Comparison of ENCODE assay signal across 22 cellular contexts in genomic region chr1:147051136-147051535, GRCh38.
"Had no signal": no experiment of that assay in that cellular context is flagged by ENCODE, and none has a peak within 500 bp of the region (broad histone marks: within the 10 kb centered on the region; RNA-seq: fewer than 3 reads in every experiment).

No MANE protein-coding gene starts in this region.

- H3K9me3 Mint-ChIP-seq: dendritic cell treated with granulocyte-macrophage colony-stimulating factor and Interleukin-4, amounts not matched to agents 40 ng/mL and 50 ng/mL, for 4 days; effector memory CD8-positive, alpha-beta T cell; endodermal cell had no signal

- H3K4me3 Mint-ChIP-seq: dendritic cell treated with granulocyte-macrophage colony-stimulating factor and Interleukin-4, amounts not matched to agents 40 ng/mL and 50 ng/mL, for 4 days; effector memory CD8-positive, alpha-beta T cell; endodermal cell had no signal

- H3K27me3 Mint-ChIP-seq: dendritic cell treated with granulocyte-macrophage colony-stimulating factor and Interleukin-4, amounts not matched to agents 40 ng/mL and 50 ng/mL, for 4 days had no signal

- H3K4me1 Mint-ChIP-seq: endodermal cell had no signal

- ATAC-seq: effector memory CD8-positive, alpha-beta T cell; esophagus mucosa; foreskin keratinocyte; gastrocnemius medialis; gastroesophageal sphincter; heart left ventricle; heart right ventricle had no signal

- H3K27ac Mint-ChIP-seq: dendritic cell treated with granulocyte-macrophage colony-stimulating factor and Interleukin-4, amounts not matched to agents 40 ng/mL and 50 ng/mL, for 4 days; effector memory CD8-positive, alpha-beta T cell; endodermal cell had no signal

- DNase-seq: colonic mucosa; cortex of kidney; dermis blood vessel endothelial cell; dorsolateral prefrontal cortex; effector CD4-positive, alpha-beta T cell; effector CD8-positive, alpha-beta T cell; effector memory CD4-positive, alpha-beta T cell; effector memory CD8-positive, alpha-beta T cell; endodermal cell; erythroblast; esophagus squamous epithelium; foreskin fibroblast; foreskin keratinocyte; foreskin melanocyte; gastrocnemius medialis; glutamatergic neuron; head of caudate nucleus; heart left ventricle; heart right ventricle had no signal
